Comparison of ENCODE assay signal across 1 cellular context in genomic region chr5:98774192-98775046, GRCh38.
TF ChIP-seq lines count a peak whose summit lies in the region.

No MANE protein-coding gene starts in this region.

TF ChIP-seq in HEK293, 187 proteins besides CTCF, POLR2A, EP300 and RAD21 (continued from another document and continues in another):
- TF ChIP-seq ZNF692 (tag by site-specific recombination; IDR thresholded peaks at IDR 0.05) (0 out of 2 replicates have a peak, but pooled peaks have one; percentile 36), ZNF2 (tag by site-specific recombination; IDR thresholded peaks at IDR 0.05) (peak; percentile 65; the same call in 1 of the 2 replicates), INSM2 (tag by site-specific recombination; IDR thresholded peaks at IDR 0.05) (no peak), ZIC2 (tag by site-specific recombination; IDR thresholded peaks at IDR 0.05) (peak; percentile 77), PATZ1 (tag by site-specific recombination; IDR thresholded peaks at IDR 0.05) (peak; percentile 88), ZNF366 (tag by site-specific recombination; conservative IDR thresholded peaks at IDR 0.05) (peak; percentile 80), ZNF211 (tag by site-specific recombination; IDR thresholded peaks at IDR 0.05; ENCODE audit: low read depth) (no peak), GLIS2 (tag by site-specific recombination; IDR thresholded peaks at IDR 0.05) (peak; percentile 56; the same call in 1 of the 2 replicates), PRDM10 (tag by site-specific recombination; IDR thresholded peaks at IDR 0.05) (peak; percentile 70), GLIS1 (tag by site-specific recombination; IDR thresholded peaks at IDR 0.05) (peak; percentile 36; the same call in 1 of the 2 replicates), ZBTB17 (tag by site-specific recombination; IDR thresholded peaks at IDR 0.05) (peak; percentile 64), ZXDB (tag by site-specific recombination; IDR thresholded peaks at IDR 0.05) (peak; percentile 86), ZNF157 (tag by site-specific recombination; IDR thresholded peaks at IDR 0.05) (no peak), ZNF843 (tag by site-specific recombination; IDR thresholded peaks at IDR 0.05) (peak; percentile 87), ZNF24 (tag by site-specific recombination; IDR thresholded peaks at IDR 0.05) (peak; percentile 36; the same call in 1 of the 2 replicates), ZNF837 (tag by site-specific recombination; IDR thresholded peaks at IDR 0.05) (no peak), ZBTB10 (tag by site-specific recombination; IDR thresholded peaks at IDR 0.05) (0 out of 2 replicates have a peak, but pooled peaks have one; percentile 39), KLF10 (tag by site-specific recombination; IDR thresholded peaks at IDR 0.05) (peak; percentile 79; the same call in 1 of the 2 replicates), TCF7L2 (IDR thresholded peaks at IDR 0.05; ENCODE audit: borderline replicate concordance, low read depth, low read length) (peak; percentile 73; the same call in 1 of the 2 replicates), ZNF292 (tag by site-specific recombination; IDR thresholded peaks at IDR 0.05; ENCODE audit: borderline replicate concordance, low read depth) (no peak), ZNF639 (tag by site-specific recombination; IDR thresholded peaks at IDR 0.05) (peak; percentile 59; the same call in 1 of the 2 replicates), ZBTB20 (tag by site-specific recombination; IDR thresholded peaks at IDR 0.05) (peak; percentile 33; the same call in 1 of the 2 replicates), ZNF114 (tag by site-specific recombination; IDR thresholded peaks at IDR 0.05) (no peak), REPIN1 (tag by site-specific recombination; IDR thresholded peaks at IDR 0.05; ENCODE audit: low read depth) (no peak), ZSCAN30 (tag by site-specific recombination; IDR thresholded peaks at IDR 0.05) (peak; percentile 89), GLI4 (tag by site-specific recombination; IDR thresholded peaks at IDR 0.05) (no peak), KLF17 (tag by site-specific recombination; IDR thresholded peaks at IDR 0.05) (peak; percentile 77; the same call in 1 of the 2 replicates), RBAK (tag by site-specific recombination; IDR thresholded peaks at IDR 0.05) (no peak), ZNF335 (tag by site-specific recombination; conservative IDR thresholded peaks at IDR 0.05) (no peak; the same call in 1 of the 2 replicates), ZNF830 (tag by site-specific recombination; IDR thresholded peaks at IDR 0.05; ENCODE audit: low read depth) (no peak), ZNF510 (tag by site-specific recombination; IDR thresholded peaks at IDR 0.05; ENCODE audit: insufficient replicate concordance) (no peak), EGR2 (tag by site-specific recombination; IDR thresholded peaks at IDR 0.05; ENCODE audit: low read depth) (peak; percentile 82), ZNF155 (tag by site-specific recombination; IDR thresholded peaks at IDR 0.05) (no peak), PRDM2 (tag by site-specific recombination; IDR thresholded peaks at IDR 0.05; ENCODE audit: borderline replicate concordance) (no peak), MEIS1 (CRISPR knock-in tag; IDR thresholded peaks at IDR 0.05; ENCODE audit: borderline replicate concordance) (no peak), ZNF624 (tag by site-specific recombination; IDR thresholded peaks at IDR 0.05) (no peak), ZNF391 (tag by site-specific recombination; IDR thresholded peaks at IDR 0.05; ENCODE audit: borderline replicate concordance, low read depth) (0 out of 2 replicates have a peak, but pooled peaks have one; percentile 66), ZNF394 (tag by site-specific recombination; IDR thresholded peaks at IDR 0.05; ENCODE audit: borderline replicate concordance) (peak; percentile 73), ZNF48 (tag by site-specific recombination; IDR thresholded peaks at IDR 0.05) (no peak)
